ENCODE assay signal across 6 cellular contexts in genomic region chr22:37806409-37807338, GRCh38.
A peak's percentile ranks its signal among the peaks of the same experiment; 100 is the strongest.
DNase-seq lines count a peak whose midpoint lies in the region; ATAC-seq and TF ChIP-seq lines count a peak whose summit lies in the region.

No MANE protein-coding gene starts in this region.

- H3K79me2 ChIP-seq in ACC112 (ENCODE audit: control insufficient read depth, insufficient read depth, low read length, unreplicated experiment), result peaks cover 17% of the 10 kb centered on the region

- H2AFZ ChIP-seq in ACC112 (ENCODE audit: low read length, unreplicated experiment), result no peak overlapping the region

- H3K4me1 ChIP-seq in ACC112 (ENCODE audit: control insufficient read depth, insufficient read depth, low read length, unreplicated experiment), result peaks cover 3% of the 10 kb centered on the region

- no peaks in the 10 kb centered on the region for H3K27me3 ChIP-seq in ACC112 (ENCODE audit: insufficient read depth, low read length)

- no peak for ATAC-seq in effector memory CD8-positive, alpha-beta T cell (replicated peaks)

- H3K27me3 Mint-ChIP-seq in effector memory CD8-positive, alpha-beta T cell, result peaks cover 33 to 71% of the 10 kb centered on the region in 2 donors

- H3K36me3 ChIP-seq in ACC112 (ENCODE audit: insufficient read depth, low read length), result no peaks in the 10 kb centered on the region

- H3K27ac Mint-ChIP-seq in effector memory CD8-positive, alpha-beta T cell, result peak overlapping the region in 1 of 2 donors; percentile 32

- H3K4me1 Mint-ChIP-seq in effector memory CD8-positive, alpha-beta T cell (ENCODE audit: low read depth in 2 of 2), result peaks cover 24 to 34% of the 10 kb centered on the region in 2 donors

- no peaks in the 10 kb centered on the region for H3K9me3 Mint-ChIP-seq in effector memory CD8-positive, alpha-beta T cell

- H3K27ac ChIP-seq in ACC112 (ENCODE audit: low read depth, low read length), result peak overlapping the region; percentile 19; the same call in 1 of the 2 replicates

- H3K4me3 ChIP-seq in ACC112 (ENCODE audit: low read depth, low read length), result peak overlapping the region; percentile 94
- peak overlapping the region; percentile 69 for H3K4me3 ChIP-seq in retinal pigment epithelial cell (ENCODE audit: low read length)

- DNase-seq in Kasumi-1 (lab: John Stamatoyannopoulos, UW) (peak; percentile 50 to 65), retinal pigment epithelial cell (ENCODE audit: low read depth) (no peak), NCI-H2227 (lab: John Stamatoyannopoulos, UW; ENCODE audit: unreplicated experiment) (no peak)
- DNase-seq in effector memory CD8-positive, alpha-beta T cell, result no peak
- DNase-seq in activated CD4-positive, CD25-positive, alpha-beta regulatory T cell treated with anti-CD3 and anti-CD28 coated beads, Interleukin-2, amount 50 U/mL, for 72 hours, result no peak

- H3K4me3 Mint-ChIP-seq in effector memory CD8-positive, alpha-beta T cell, result peak overlapping the region; percentile 70 to 74

- no peak for TF ChIP-seq CTCF in retinal pigment epithelial cell (conservative IDR thresholded peaks at IDR 0.05; ENCODE audit: low read depth, low read length)

- H3K36me3 Mint-ChIP-seq in effector memory CD8-positive, alpha-beta T cell (ENCODE audit: insufficient read depth), result peaks cover 3% of the 10 kb centered on the region

Comparison
In these comparisons a context has a peak if more than half of its experiments do, and no peak if none do; other contexts are left out.
1. DNase-seq: peak in Kasumi-1 (2 of 2); none in effector memory CD8-positive, alpha-beta T cell (0 of 3), retinal pigment epithelial cell (single experiment), activated CD4-positive, CD25-positive, alpha-beta regulatory T cell treated with anti-CD3 and anti-CD28 coated beads, Interleukin-2, amount 50 U/mL, for 72 hours (single experiment) and NCI-H2227 (single experiment).